In the genomic region with DNA sequence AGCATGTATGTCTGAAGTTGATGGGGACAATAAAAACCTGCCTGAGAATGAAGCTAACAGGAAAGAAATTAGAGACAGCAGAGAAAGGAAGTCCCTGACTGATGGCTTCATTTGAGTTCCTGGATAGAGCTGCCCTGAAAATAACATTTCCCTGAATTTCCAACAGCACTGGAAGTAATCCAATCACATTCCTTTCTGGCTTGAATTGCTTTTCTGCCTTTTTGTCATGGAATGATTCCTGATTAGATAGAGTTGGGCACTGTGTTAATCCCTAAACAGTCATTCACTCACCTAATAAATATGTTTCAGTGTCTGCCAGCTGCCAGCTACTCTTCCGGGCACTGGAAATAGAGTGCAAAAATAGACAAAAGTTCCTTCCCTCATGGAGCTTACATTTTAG, we compare ENCODE assay signal across 37 cellular contexts. TPM values are rescaled to one million over a fixed set of nuclear protein-coding genes. Genes with fewer than 3 reads are reported as not detected.
"Had no signal": no experiment of that assay in that cellular context is flagged by ENCODE, and none has a peak within 500 bp of the region (broad histone marks: within the 10 kb centered on the region; RNA-seq: fewer than 3 reads in every experiment).

No MANE protein-coding gene starts in this region.

- H3K4me3 ChIP-seq: cardiac muscle cell, coronary artery, heart right ventricle, lower lobe of right lung, sigmoid colon, smooth muscle cell, uterus had no signal

- H3K36me3 ChIP-seq: cardiac muscle cell, heart right ventricle, lower lobe of right lung, sigmoid colon, uterus had no signal

- H3K4me2 ChIP-seq: smooth muscle cell had no signal

- H3K27ac ChIP-seq: cardiac muscle cell, coronary artery, foreskin keratinocyte, heart right ventricle, lower lobe of right lung, sigmoid colon, uterus had no signal

- H3K4me1 ChIP-seq: foreskin keratinocyte, heart right ventricle, lower lobe of right lung, sigmoid colon, uterus had no signal

- DNase-seq: activated CD4-positive, alpha-beta memory T cell treated with anti-CD3 and anti-CD28 coated beads for 36 hours; activated CD4-positive, alpha-beta T cell treated with anti-CD3 and anti-CD28 coated beads, Interleukin-2, amount 10 ng/mL, durations not matched to agents 24 days and 14 days; activated CD4-positive, CD25-positive, alpha-beta regulatory T cell treated with anti-CD3 and anti-CD28 coated beads, Interleukin-2, amount 50 U/mL, for 72 hours; activated CD8-positive, alpha-beta memory T cell treated with anti-CD3 and anti-CD28 coated beads, Interleukin-2, amount 50 U/mL, for 4 hours; activated gamma-delta T cell treated with Interleukin-2 at 50 U/mL for 16 hours; activated naive CD4-positive, alpha-beta T cell treated with anti-CD3 and anti-CD28 coated beads, Interleukin-2, amount 50 U/mL, for 16 hours; activated T-cell treated with anti-CD3 and anti-CD28 coated beads, Interleukin-2, amount 50 U/mL, for 24 hours; amygdala; cerebellar nuclear complex; effector memory CD8-positive, alpha-beta T cell; erythroblast; foreskin keratinocyte; heart right ventricle; lower lobe of right lung; mesenchymal stem cell; natural killer cell; sigmoid colon; stimulated activated CD4-positive, alpha-beta T cell treated with anti-CD3 and anti-CD28 coated beads, Interleukin-1b, Interleukin-23, amount 100 ng/mL, for 48 hours; stimulated activated CD4-positive, alpha-beta T cell treated with anti-CD3 and anti-CD28 coated beads, Interleukin-4, amount 100 ng/mL, for 4 hours; stimulated activated CD8-positive, alpha-beta memory T cell treated with anti-CD3 and anti-CD28 coated beads, Interleukin-4, amount 100 ng/mL, for 48 hours; stimulated activated naive CD8-positive, alpha-beta T cell treated with anti-CD3 and anti-CD28 coated beads, Interleukin-15, amount 100 ng/mL, for 72 hours; substantia nigra; T-helper 17 cell; uterus had no signal

- H3K27ac Mint-ChIP-seq: activated CD4-positive, alpha-beta memory T cell treated with anti-CD3 and anti-CD28 coated beads for 36 hours; activated CD4-positive, alpha-beta T cell treated with anti-CD3 and anti-CD28 coated beads, Interleukin-2, amount 10 ng/mL, durations not matched to agents 24 days and 14 days; activated T-cell treated with anti-CD3 and anti-CD28 coated beads, Interleukin-2, amount 50 U/mL, for 24 hours; brain; effector memory CD8-positive, alpha-beta T cell; natural killer cell; progenitor cell of endocrine pancreas; stimulated activated memory B cell treated with anti-CD40 and anti-IgM and Interleukin-4, amounts not matched to agents 10 μg/mL and 1 μg/mL and 100 μg/mL, for 72 hours; stimulated activated naive CD8-positive, alpha-beta T cell treated with anti-CD3 and anti-CD28 coated beads, Interleukin-15, amount 100 ng/mL, for 72 hours; T-helper 17 cell; type B pancreatic cell had no signal

- H3K27me3 ChIP-seq: cardiac muscle cell, foreskin keratinocyte, heart right ventricle, sigmoid colon, uterus had no signal

- H3K4me3 Mint-ChIP-seq: activated CD4-positive, alpha-beta memory T cell treated with anti-CD3 and anti-CD28 coated beads for 36 hours; activated CD4-positive, alpha-beta T cell treated with anti-CD3 and anti-CD28 coated beads, Interleukin-2, amount 10 ng/mL, durations not matched to agents 24 days and 14 days; activated T-cell treated with anti-CD3 and anti-CD28 coated beads, Interleukin-2, amount 50 U/mL, for 24 hours; brain; effector memory CD8-positive, alpha-beta T cell; natural killer cell; stimulated activated memory B cell treated with anti-CD40 and anti-IgM and Interleukin-4, amounts not matched to agents 10 μg/mL and 1 μg/mL and 100 μg/mL, for 72 hours; stimulated activated naive CD8-positive, alpha-beta T cell treated with anti-CD3 and anti-CD28 coated beads, Interleukin-15, amount 100 ng/mL, for 72 hours; T-helper 17 cell; type B pancreatic cell had no signal

- H3K4me1 Mint-ChIP-seq: activated CD4-positive, alpha-beta T cell treated with anti-CD3 and anti-CD28 coated beads, Interleukin-2, amount 10 ng/mL, durations not matched to agents 24 days and 14 days; natural killer cell; stimulated activated memory B cell treated with anti-CD40 and anti-IgM and Interleukin-4, amounts not matched to agents 10 μg/mL and 1 μg/mL and 100 μg/mL, for 72 hours; stimulated activated naive CD8-positive, alpha-beta T cell treated with anti-CD3 and anti-CD28 coated beads, Interleukin-15, amount 100 ng/mL, for 72 hours had no signal

- H3K9me3 Mint-ChIP-seq: activated CD4-positive, alpha-beta memory T cell treated with anti-CD3 and anti-CD28 coated beads for 36 hours; activated CD4-positive, alpha-beta T cell treated with anti-CD3 and anti-CD28 coated beads, Interleukin-2, amount 10 ng/mL, durations not matched to agents 24 days and 14 days; activated T-cell treated with anti-CD3 and anti-CD28 coated beads, Interleukin-2, amount 50 U/mL, for 24 hours; brain; effector memory CD8-positive, alpha-beta T cell; natural killer cell; stimulated activated naive CD8-positive, alpha-beta T cell treated with anti-CD3 and anti-CD28 coated beads, Interleukin-15, amount 100 ng/mL, for 72 hours; type B pancreatic cell had no signal

- ATAC-seq: effector memory CD8-positive, alpha-beta T cell; foreskin keratinocyte; heart right ventricle; left lobe of liver; lower lobe of right lung; natural killer cell; stimulated activated memory B cell treated with anti-CD40 and anti-IgM and Interleukin-4, amounts not matched to agents 10 μg/mL and 1 μg/mL and 100 μg/mL, for 72 hours; stimulated activated naive CD8-positive, alpha-beta T cell treated with anti-CD3 and anti-CD28 coated beads, Interleukin-15, amount 100 ng/mL, for 72 hours; T-helper 17 cell had no signal

- H3K9me3 ChIP-seq: heart right ventricle, lower lobe of right lung, sigmoid colon, uterus had no signal

- H3K36me3 Mint-ChIP-seq: activated CD4-positive, alpha-beta memory T cell treated with anti-CD3 and anti-CD28 coated beads for 36 hours; brain; natural killer cell; stimulated activated memory B cell treated with anti-CD40 and anti-IgM and Interleukin-4, amounts not matched to agents 10 μg/mL and 1 μg/mL and 100 μg/mL, for 72 hours; type B pancreatic cell had no signal

- H3K27me3 Mint-ChIP-seq: activated T-cell treated with anti-CD3 and anti-CD28 coated beads, Interleukin-2, amount 50 U/mL, for 24 hours had no signal

RNA-seq across cellular contexts. Expression of a gene that starts 30.0 kb away (rescaled TPM):
- total RNA-seq: activated CD8-positive, alpha-beta memory T cell treated with anti-CD3 and anti-CD28 coated beads for 36 hours had no signal

RNA-seq across cellular contexts. Expression of a gene that starts 33.6 kb away (rescaled TPM):
- total RNA-seq: activated CD4-positive, alpha-beta memory T cell treated with anti-CD3 and anti-CD28 coated beads for 36 hours; activated CD4-positive, alpha-beta T cell treated with anti-CD3 and anti-CD28 coated beads, Interleukin-2, amount 10 ng/mL, durations not matched to agents 24 days and 14 days; activated CD8-positive, alpha-beta memory T cell treated with anti-CD3 and anti-CD28 coated beads for 36 hours; cardiac muscle cell; fibroblast of lung; foreskin keratinocyte; kidney epithelial cell; left lobe of liver; lower lobe of right lung; natural killer cell; osteocyte; progenitor cell of endocrine pancreas; renal cortical epithelial cell; sigmoid colon; smooth muscle cell; T-helper 17 cell; uterus had no signal
- polyA plus RNA-seq: cardiac muscle cell, fibroblast of lung, foreskin keratinocyte, sigmoid colon, smooth muscle cell had no signal
